Comparison of ENCODE assay signal across 1 cellular context in the genomic region with DNA sequence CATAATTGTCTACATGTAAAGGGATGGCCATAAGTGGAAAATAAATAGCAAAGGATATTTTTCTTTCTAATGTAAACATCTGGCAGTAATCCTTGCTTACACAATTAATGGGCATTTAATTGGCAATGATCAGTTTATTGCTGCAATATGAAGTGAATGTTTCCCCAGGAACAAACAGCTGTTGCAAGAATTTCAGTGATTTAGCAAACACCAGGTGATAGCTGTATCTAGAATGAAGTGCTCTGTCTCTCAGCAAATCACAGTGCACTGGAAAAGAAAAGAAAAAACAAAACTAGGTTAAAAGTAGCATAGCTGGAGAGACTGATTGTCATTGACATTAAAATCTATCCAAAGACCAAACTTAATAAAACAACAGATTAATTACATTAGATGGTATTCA.
TF ChIP-seq lines count a peak whose summit lies in the region.

No MANE protein-coding gene starts in this region.

TF ChIP-seq in GM23338, 12 proteins besides CTCF, POLR2A, EP300 and RAD21 (continued from another document):
- TF ChIP-seq, protein P1, sequence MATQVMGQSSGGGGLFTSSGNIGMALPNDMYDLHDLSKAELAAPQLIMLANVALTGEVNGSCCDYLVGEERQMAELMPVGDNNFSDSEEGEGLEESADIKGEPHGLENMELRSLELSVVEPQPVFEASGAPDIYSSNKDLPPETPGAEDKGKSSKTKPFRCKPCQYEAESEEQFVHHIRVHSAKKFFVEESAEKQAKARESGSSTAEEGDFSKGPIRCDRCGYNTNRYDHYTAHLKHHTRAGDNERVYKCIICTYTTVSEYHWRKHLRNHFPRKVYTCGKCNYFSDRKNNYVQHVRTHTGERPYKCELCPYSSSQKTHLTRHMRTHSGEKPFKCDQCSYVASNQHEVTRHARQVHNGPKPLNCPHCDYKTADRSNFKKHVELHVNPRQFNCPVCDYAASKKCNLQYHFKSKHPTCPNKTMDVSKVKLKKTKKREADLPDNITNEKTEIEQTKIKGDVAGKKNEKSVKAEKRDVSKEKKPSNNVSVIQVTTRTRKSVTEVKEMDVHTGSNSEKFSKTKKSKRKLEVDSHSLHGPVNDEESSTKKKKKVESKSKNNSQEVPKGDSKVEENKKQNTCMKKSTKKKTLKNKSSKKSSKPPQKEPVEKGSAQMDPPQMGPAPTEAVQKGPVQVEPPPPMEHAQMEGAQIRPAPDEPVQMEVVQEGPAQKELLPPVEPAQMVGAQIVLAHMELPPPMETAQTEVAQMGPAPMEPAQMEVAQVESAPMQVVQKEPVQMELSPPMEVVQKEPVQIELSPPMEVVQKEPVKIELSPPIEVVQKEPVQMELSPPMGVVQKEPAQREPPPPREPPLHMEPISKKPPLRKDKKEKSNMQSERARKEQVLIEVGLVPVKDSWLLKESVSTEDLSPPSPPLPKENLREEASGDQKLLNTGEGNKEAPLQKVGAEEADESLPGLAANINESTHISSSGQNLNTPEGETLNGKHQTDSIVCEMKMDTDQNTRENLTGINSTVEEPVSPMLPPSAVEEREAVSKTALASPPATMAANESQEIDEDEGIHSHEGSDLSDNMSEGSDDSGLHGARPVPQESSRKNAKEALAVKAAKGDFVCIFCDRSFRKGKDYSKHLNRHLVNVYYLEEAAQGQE (IDR thresholded peaks at IDR 0.05; ENCODE audit: unreplicated experiment), result no peak
